1 cellular context compared by ENCODE assay signal in genomic region chr2:222690564-222691200, GRCh38.
TF ChIP-seq lines count a peak whose summit lies in the region.

No MANE protein-coding gene starts in this region.

TF ChIP-seq in HepG2, 621 proteins besides CTCF, POLR2A, EP300 and RAD21 (continued from another document and continues in another):
- peak; percentile 64; the same call in 1 of the 2 replicates for TF ChIP-seq AHDC1 (CRISPR knock-in tag; IDR thresholded peaks at IDR 0.05; ENCODE audit: borderline replicate concordance)
- TF ChIP-seq, protein P1, sequence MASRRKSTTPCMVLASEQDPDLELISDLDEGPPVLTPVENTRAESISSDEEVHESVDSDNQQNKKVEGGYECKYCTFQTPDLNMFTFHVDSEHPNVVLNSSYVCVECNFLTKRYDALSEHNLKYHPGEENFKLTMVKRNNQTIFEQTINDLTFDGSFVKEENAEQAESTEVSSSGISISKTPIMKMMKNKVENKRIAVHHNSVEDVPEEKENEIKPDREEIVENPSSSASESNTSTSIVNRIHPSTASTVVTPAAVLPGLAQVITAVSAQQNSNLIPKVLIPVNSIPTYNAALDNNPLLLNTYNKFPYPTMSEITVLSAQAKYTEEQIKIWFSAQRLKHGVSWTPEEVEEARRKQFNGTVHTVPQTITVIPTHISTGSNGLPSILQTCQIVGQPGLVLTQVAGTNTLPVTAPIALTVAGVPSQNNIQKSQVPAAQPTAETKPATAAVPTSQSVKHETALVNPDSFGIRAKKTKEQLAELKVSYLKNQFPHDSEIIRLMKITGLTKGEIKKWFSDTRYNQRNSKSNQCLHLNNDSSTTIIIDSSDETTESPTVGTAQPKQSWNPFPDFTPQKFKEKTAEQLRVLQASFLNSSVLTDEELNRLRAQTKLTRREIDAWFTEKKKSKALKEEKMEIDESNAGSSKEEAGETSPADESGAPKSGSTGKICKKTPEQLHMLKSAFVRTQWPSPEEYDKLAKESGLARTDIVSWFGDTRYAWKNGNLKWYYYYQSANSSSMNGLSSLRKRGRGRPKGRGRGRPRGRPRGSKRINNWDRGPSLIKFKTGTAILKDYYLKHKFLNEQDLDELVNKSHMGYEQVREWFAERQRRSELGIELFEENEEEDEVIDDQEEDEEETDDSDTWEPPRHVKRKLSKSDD (CRISPR knock-in tag; IDR thresholded peaks at IDR 0.05; ENCODE audit: low read depth), result no peak
- TF ChIP-seq, protein P2, sequence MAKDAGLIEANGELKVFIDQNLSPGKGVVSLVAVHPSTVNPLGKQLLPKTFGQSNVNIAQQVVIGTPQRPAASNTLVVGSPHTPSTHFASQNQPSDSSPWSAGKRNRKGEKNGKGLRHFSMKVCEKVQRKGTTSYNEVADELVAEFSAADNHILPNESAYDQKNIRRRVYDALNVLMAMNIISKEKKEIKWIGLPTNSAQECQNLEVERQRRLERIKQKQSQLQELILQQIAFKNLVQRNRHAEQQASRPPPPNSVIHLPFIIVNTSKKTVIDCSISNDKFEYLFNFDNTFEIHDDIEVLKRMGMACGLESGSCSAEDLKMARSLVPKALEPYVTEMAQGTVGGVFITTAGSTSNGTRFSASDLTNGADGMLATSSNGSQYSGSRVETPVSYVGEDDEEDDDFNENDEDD (CRISPR knock-in tag; IDR thresholded peaks at IDR 0.05; ENCODE audit: borderline replicate concordance), result 0 out of 2 replicates have a peak, but pooled peaks have one; percentile 25
- no peak for TF ChIP-seq ZBTB38 (CRISPR knock-in tag; IDR thresholded peaks at IDR 0.05)
- TF ChIP-seq HDAC6 (IDR thresholded peaks at IDR 0.05; ENCODE audit: low read depth, low read length), result no peak
- TF ChIP-seq ZNF574 (CRISPR knock-in tag; IDR thresholded peaks at IDR 0.05), result peak; percentile 78
- no peak for TF ChIP-seq NFKB2 (CRISPR knock-in tag; IDR thresholded peaks at IDR 0.05; ENCODE audit: borderline replicate concordance)
- no peak for TF ChIP-seq TAF1 (CRISPR knock-in tag; IDR thresholded peaks at IDR 0.05)
- no peak for TF ChIP-seq IRX3 (CRISPR knock-in tag; IDR thresholded peaks at IDR 0.05; ENCODE audit: borderline replicate concordance, low read depth)
- TF ChIP-seq ZBTB8A (CRISPR knock-in tag; IDR thresholded peaks at IDR 0.05; ENCODE audit: borderline replicate concordance, low read depth), result no peak
- no peak for TF ChIP-seq ZNF839 (CRISPR knock-in tag; IDR thresholded peaks at IDR 0.05; ENCODE audit: borderline replicate concordance)
- TF ChIP-seq NPAS2 (CRISPR knock-in tag; IDR thresholded peaks at IDR 0.05; ENCODE audit: borderline replicate concordance), result no peak
- TF ChIP-seq HMG20B (CRISPR knock-in tag; conservative IDR thresholded peaks at IDR 0.05), result 0 out of 2 replicates have a peak, but pooled peaks have one; percentile 35
- no peak for TF ChIP-seq ZNF292 (CRISPR knock-in tag; IDR thresholded peaks at IDR 0.05; ENCODE audit: borderline replicate concordance, low read depth)
- TF ChIP-seq, protein P3, sequence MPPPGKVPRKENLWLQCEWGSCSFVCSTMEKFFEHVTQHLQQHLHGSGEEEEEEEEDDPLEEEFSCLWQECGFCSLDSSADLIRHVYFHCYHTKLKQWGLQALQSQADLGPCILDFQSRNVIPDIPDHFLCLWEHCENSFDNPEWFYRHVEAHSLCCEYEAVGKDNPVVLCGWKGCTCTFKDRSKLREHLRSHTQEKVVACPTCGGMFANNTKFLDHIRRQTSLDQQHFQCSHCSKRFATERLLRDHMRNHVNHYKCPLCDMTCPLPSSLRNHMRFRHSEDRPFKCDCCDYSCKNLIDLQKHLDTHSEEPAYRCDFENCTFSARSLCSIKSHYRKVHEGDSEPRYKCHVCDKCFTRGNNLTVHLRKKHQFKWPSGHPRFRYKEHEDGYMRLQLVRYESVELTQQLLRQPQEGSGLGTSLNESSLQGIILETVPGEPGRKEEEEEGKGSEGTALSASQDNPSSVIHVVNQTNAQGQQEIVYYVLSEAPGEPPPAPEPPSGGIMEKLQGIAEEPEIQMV (CRISPR knock-in tag; IDR thresholded peaks at IDR 0.05; ENCODE audit: low read depth), result no peak
- TF ChIP-seq ZNF75D (CRISPR knock-in tag; IDR thresholded peaks at IDR 0.05; ENCODE audit: borderline replicate concordance), result no peak
- 0 out of 2 replicates have a peak, but pooled peaks have one; percentile 39 for TF ChIP-seq ZNF354B (CRISPR knock-in tag; IDR thresholded peaks at IDR 0.05)
- TF ChIP-seq ZNF83 (CRISPR knock-in tag; IDR thresholded peaks at IDR 0.05; ENCODE audit: borderline replicate concordance), result no peak
- TF ChIP-seq SALL2 (CRISPR knock-in tag; IDR thresholded peaks at IDR 0.05), result no peak
- 0 out of 2 replicates have a peak, but pooled peaks have one; percentile 48 for TF ChIP-seq MIER2 (CRISPR knock-in tag; IDR thresholded peaks at IDR 0.05)
- TF ChIP-seq HNF4A (CRISPR knock-in tag; IDR thresholded peaks at IDR 0.05), result peak; percentile 25; the same call in 1 of the 2 replicates
- TF ChIP-seq, protein P4, sequence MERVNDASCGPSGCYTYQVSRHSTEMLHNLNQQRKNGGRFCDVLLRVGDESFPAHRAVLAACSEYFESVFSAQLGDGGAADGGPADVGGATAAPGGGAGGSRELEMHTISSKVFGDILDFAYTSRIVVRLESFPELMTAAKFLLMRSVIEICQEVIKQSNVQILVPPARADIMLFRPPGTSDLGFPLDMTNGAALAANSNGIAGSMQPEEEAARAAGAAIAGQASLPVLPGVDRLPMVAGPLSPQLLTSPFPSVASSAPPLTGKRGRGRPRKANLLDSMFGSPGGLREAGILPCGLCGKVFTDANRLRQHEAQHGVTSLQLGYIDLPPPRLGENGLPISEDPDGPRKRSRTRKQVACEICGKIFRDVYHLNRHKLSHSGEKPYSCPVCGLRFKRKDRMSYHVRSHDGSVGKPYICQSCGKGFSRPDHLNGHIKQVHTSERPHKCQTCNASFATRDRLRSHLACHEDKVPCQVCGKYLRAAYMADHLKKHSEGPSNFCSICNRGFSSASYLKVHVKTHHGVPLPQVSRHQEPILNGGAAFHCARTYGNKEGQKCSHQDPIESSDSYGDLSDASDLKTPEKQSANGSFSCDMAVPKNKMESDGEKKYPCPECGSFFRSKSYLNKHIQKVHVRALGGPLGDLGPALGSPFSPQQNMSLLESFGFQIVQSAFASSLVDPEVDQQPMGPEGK (CRISPR knock-in tag; IDR thresholded peaks at IDR 0.05), result peak; percentile 86
- TF ChIP-seq ZNF564 (CRISPR knock-in tag; IDR thresholded peaks at IDR 0.05), result no peak
- peak; percentile 85; the same call in 1 of the 2 replicates for TF ChIP-seq SP140L (CRISPR knock-in tag; IDR thresholded peaks at IDR 0.05; ENCODE audit: borderline replicate concordance)
- TF ChIP-seq FOXA3 (CRISPR knock-in tag; IDR thresholded peaks at IDR 0.05), result peak; percentile 42; the same call in 1 of the 2 replicates
- TF ChIP-seq ARNT2 (CRISPR knock-in tag; IDR thresholded peaks at IDR 0.05; ENCODE audit: low read depth), result no peak
- TF ChIP-seq TARDBP (CRISPR knock-in tag; IDR thresholded peaks at IDR 0.05), result peak; percentile 40; the same call in 1 of the 2 replicates
- TF ChIP-seq ZNF331 (CRISPR knock-in tag; IDR thresholded peaks at IDR 0.05), result peak; percentile 81; the same call in 1 of the 2 replicates
- 0 out of 2 replicates have a peak, but pooled peaks have one; percentile 85 for TF ChIP-seq KLF11 (CRISPR knock-in tag; IDR thresholded peaks at IDR 0.05)
- TF ChIP-seq MED8 (CRISPR knock-in tag; IDR thresholded peaks at IDR 0.05; ENCODE audit: insufficient replicate concordance), result no peak
- peak; percentile 52; the same call in 1 of the 2 replicates for TF ChIP-seq FOXJ3 (CRISPR knock-in tag; IDR thresholded peaks at IDR 0.05; ENCODE audit: borderline replicate concordance)
- no peak for TF ChIP-seq ZNF484 (CRISPR knock-in tag; IDR thresholded peaks at IDR 0.05; ENCODE audit: borderline replicate concordance, low read depth)
- TF ChIP-seq ZNF451 (CRISPR knock-in tag; IDR thresholded peaks at IDR 0.05), result no peak
- TF ChIP-seq PHF21A (CRISPR knock-in tag; IDR thresholded peaks at IDR 0.05), result no peak
- TF ChIP-seq ZNF572 (CRISPR knock-in tag; IDR thresholded peaks at IDR 0.05), result no peak
- TF ChIP-seq, protein P5, sequence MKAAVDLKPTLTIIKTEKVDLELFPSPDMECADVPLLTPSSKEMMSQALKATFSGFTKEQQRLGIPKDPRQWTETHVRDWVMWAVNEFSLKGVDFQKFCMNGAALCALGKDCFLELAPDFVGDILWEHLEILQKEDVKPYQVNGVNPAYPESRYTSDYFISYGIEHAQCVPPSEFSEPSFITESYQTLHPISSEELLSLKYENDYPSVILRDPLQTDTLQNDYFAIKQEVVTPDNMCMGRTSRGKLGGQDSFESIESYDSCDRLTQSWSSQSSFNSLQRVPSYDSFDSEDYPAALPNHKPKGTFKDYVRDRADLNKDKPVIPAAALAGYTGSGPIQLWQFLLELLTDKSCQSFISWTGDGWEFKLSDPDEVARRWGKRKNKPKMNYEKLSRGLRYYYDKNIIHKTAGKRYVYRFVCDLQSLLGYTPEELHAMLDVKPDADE (CRISPR knock-in tag; IDR thresholded peaks at IDR 0.05), result no peak
- TF ChIP-seq ZNF788 (CRISPR knock-in tag; IDR thresholded peaks at IDR 0.05; ENCODE audit: borderline replicate concordance), result no peak; the same call in 1 of the 2 replicates
- TF ChIP-seq JUNB (CRISPR knock-in tag; IDR thresholded peaks at IDR 0.05; ENCODE audit: borderline replicate concordance), result no peak
- TF ChIP-seq, protein P6, sequence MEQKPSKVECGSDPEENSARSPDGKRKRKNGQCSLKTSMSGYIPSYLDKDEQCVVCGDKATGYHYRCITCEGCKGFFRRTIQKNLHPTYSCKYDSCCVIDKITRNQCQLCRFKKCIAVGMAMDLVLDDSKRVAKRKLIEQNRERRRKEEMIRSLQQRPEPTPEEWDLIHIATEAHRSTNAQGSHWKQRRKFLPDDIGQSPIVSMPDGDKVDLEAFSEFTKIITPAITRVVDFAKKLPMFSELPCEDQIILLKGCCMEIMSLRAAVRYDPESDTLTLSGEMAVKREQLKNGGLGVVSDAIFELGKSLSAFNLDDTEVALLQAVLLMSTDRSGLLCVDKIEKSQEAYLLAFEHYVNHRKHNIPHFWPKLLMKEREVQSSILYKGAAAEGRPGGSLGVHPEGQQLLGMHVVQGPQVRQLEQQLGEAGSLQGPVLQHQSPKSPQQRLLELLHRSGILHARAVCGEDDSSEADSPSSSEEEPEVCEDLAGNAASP (CRISPR knock-in tag; IDR thresholded peaks at IDR 0.05; ENCODE audit: borderline replicate concordance), result peak; percentile 43; the same call in 1 of the 2 replicates
